Comparison of ENCODE assay signal across 8 cellular contexts in the genomic region with DNA sequence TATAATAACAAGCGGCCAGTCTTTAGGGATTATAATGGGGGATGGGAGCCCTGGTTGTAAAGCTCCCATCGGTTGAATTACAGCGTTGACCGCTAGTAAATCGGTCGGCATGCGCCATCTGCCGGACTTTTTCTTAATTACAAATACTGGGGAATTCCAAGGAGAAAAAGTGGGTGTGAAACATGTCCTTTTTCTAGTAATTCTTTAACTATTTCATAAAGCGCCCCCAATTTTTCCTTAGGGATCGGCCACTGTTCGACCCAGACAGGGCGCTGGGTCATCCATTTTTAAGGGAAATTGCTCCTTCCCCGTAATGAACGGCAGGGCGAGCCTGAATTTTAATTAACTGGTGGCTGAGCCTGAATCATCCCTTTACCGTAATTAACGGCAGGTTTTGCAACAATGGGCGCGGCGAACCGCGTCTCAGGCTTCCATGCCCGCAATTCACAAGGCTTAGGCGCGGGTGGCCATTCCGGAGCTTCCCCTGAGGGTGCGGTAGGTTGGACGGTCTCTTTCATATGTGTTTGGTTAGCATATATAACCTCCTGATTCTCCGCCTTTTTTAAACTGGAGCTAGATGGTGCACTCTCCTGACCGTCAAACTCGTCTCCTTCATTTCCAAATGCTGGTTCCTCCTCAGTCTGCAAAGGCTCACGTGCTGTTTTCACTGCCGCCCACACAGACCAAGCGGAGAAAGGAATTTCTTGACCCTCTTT. TPM values are rescaled to one million over a fixed set of nuclear protein-coding genes. Genes with fewer than 3 reads are reported as not detected.
DNase-seq lines count a peak whose midpoint lies in the region; ATAC-seq and TF ChIP-seq lines count a peak whose summit lies in the region.

No MANE protein-coding gene starts in this region.

- no peaks in the 10 kb centered on the region for H3K79me1 ChIP-seq in H9 (ENCODE audit: insufficient read depth, low read depth, low read length, poor library complexity, severe bottlenecking)

- H3K4me3 ChIP-seq in AG04450 (ENCODE audit: low read depth, low read length) (peak overlapping the region; percentile 51), ectodermal cell (ENCODE audit: insufficient read depth, low read depth, low read length) (peak overlapping the region; percentile 20), right lobe of liver (no peak overlapping the region)

- H2AFZ ChIP-seq in H9 (ENCODE audit: low read length) = peak overlapping the region; percentile 65

- H3K4me3 Mint-ChIP-seq in H9 = peak overlapping the region; percentile 64 to 70

- no peak overlapping the region for H3K56ac ChIP-seq in H9 (ENCODE audit: insufficient read length, low read depth, low read length)

- 0 out of 2 replicates have a peak, but pooled peaks cover 2% of the 10 kb centered on the region for H3K4me1 ChIP-seq in H9 (ENCODE audit: insufficient read depth, low read length)
- H3K4me1 ChIP-seq in ectodermal cell (ENCODE audit: control insufficient read depth, insufficient read depth, low read length) = peaks cover 3% of the 10 kb centered on the region
- H3K4me1 ChIP-seq in right lobe of liver = peaks cover 0 to 5% (median 2%) of the 10 kb centered on the region in 4 donors

- H3K4me2 ChIP-seq in H9 (ENCODE audit: insufficient read depth, insufficient read length, low read length) = peak overlapping the region; percentile 70

- H3K27me3 Mint-ChIP-seq in H9 (ENCODE audit: low read depth) = peaks cover 30% of the 10 kb centered on the region

- H3K14ac ChIP-seq in H9 (ENCODE audit: insufficient read depth, low read length) = peak overlapping the region; percentile 74; the same call in 1 of the 2 replicates

- no peaks in the 10 kb centered on the region for H3K79me2 ChIP-seq in H9 (ENCODE audit: insufficient read depth, low read length)

- CTCF ChIA-PET in AG04450 (lab: Charles Lee) = interaction anchor here (0.5 to 4.6 kb wide), 32 partner anchors 10 to 700 kb away, joined by 3 to 191 read pairs (median 4); a partner anchor contains a TSS

- peak overlapping the region; percentile 92 for H2BK20ac ChIP-seq in H9 (ENCODE audit: low read depth, low read length, poor library complexity, severe bottlenecking)

- TF ChIP-seq CTCF in AG04450 (IDR thresholded peaks at IDR 0.05; ENCODE audit: low read depth, low read length) (peak; percentile 62), H9 (conservative IDR thresholded peaks at IDR 0.05) (peak; percentile 70), right lobe of liver (IDR thresholded peaks at IDR 0.05) (peak; percentile 48 to 64 (median 54))

- H3K27ac Mint-ChIP-seq in H9 = no peak overlapping the region

- no peak overlapping the region for H4K8ac ChIP-seq in H9 (replicated peaks; ENCODE audit: insufficient read length, low read depth, low read length)

- H3K27me3 ChIP-seq in AG04450 (ENCODE audit: control insufficient read depth, insufficient read depth, low read length) (peaks cover 2% of the 10 kb centered on the region), H9 (ENCODE audit: insufficient read depth, low read length) (no peaks in the 10 kb centered on the region; the same call in 1 of the 2 replicates), ectodermal cell (ENCODE audit: control insufficient read depth, insufficient read depth, low read length, poor library complexity, severe bottlenecking) (peaks cover 9% of the 10 kb centered on the region), right lobe of liver (no peaks in the 10 kb centered on the region)

- H2BK12ac ChIP-seq in H9 (ENCODE audit: insufficient read length, low read depth, low read length) = no peak overlapping the region

- no peak overlapping the region for H2AK5ac ChIP-seq in H9 (ENCODE audit: insufficient read length, low read length)

- no peaks in the 10 kb centered on the region for H4K20me1 ChIP-seq in H9 (ENCODE audit: control insufficient read depth, insufficient read depth, insufficient read length)

- no peak overlapping the region for H2BK15ac ChIP-seq in H9 (ENCODE audit: low read depth, low read length)

- no peaks in the 10 kb centered on the region for H3K36me3 ChIP-seq in ectodermal cell (ENCODE audit: control insufficient read depth, insufficient read depth, low read length)
- H3K36me3 ChIP-seq in right lobe of liver = no peaks in the 10 kb centered on the region

- peaks cover 11 to 14% of the 10 kb centered on the region in 2 experiments for H3K4me1 Mint-ChIP-seq in H9

- no peak overlapping the region for H3K23ac ChIP-seq in H9 (ENCODE audit: insufficient read length, low read depth, low read length)

- WGBS in H9 (ENCODE audit: extremely low coverage, insufficient read length, low lambda C conversion rate) = no CpG with 5 or more reads among the region's 34 CpGs
- WGBS in ectodermal cell, 2 experiments = 3 to 4% methylated on average over 33 to 34 of the region's 34 CpGs
- WGBS in right lobe of liver (ENCODE audit: insufficient coverage, low coverage, low lambda C conversion rate, missing lambda C conversion rate) = 3% methylated on average over 32 of the region's 34 CpGs

- H3K36me3 Mint-ChIP-seq in H9 (ENCODE audit: insufficient read depth in 1 of 3, low read depth in 3 of 3) = peaks cover 6 to 25% (median 9%) of the 10 kb centered on the region in 3 experiments

- intact Hi-C loops in right lobe of liver (cut with DNase I) = loop anchor here (5.0 to 10.0 kb wide), 3 partner anchors 115 to 232 kb away; a partner anchor contains a TSS

- peak overlapping the region; percentile 19 for H2BK120ac ChIP-seq in H9 (ENCODE audit: low read depth, low read length, poor library complexity, severe bottlenecking)

- POLR2A ChIA-PET in AG04450 (lab: Yijun Ruan, JAX) = interaction anchor here (0.6 to 1.5 kb wide), 5 partner anchors 104 to 231 kb away, joined by 4 to 9 read pairs (median 7); a partner anchor contains a TSS

- peaks cover 7% of the 10 kb centered on the region for H3K23me2 ChIP-seq in H9 (ENCODE audit: insufficient read length, low read depth, low read length, poor library complexity, severe bottlenecking)

- peak; percentile 90 to 98 (median 96) for ATAC-seq in right lobe of liver
- no peak for ATAC-seq in GM18870 (IDR thresholded peaks at IDR 0.05; ENCODE audit: unreplicated experiment)

- H4K5ac ChIP-seq in H9 (ENCODE audit: insufficient read length, low read depth, low read length) = no peak overlapping the region

- H3K4ac ChIP-seq in H9 (ENCODE audit: low read depth, low read length) = no peak overlapping the region

- H3K18ac ChIP-seq in H9 (ENCODE audit: insufficient read length, low read depth, low read length) = peak overlapping the region; percentile 79

- H3K9me3 Mint-ChIP-seq in H9 = peaks cover 25 to 28% of the 10 kb centered on the region in 2 experiments

- no peak overlapping the region for H2BK5ac ChIP-seq in H9 (ENCODE audit: insufficient read length, low read length)

- no peak for TF ChIP-seq POLR2A in right lobe of liver (IDR thresholded peaks at IDR 0.05)

- DNase-seq in AG04450 (ENCODE audit: low read depth, low spot score) (peak; percentile 55), H9 (peak; percentile 66), NCI-H510A treated with DMSO at 0.1 percent for 48 hours (lab: John Stamatoyannopoulos, UW) (peak; percentile 45), right lobe of liver (peak; percentile 62 to 75 (median 62))
- DNase-seq in activated CD4-positive, alpha-beta T cell treated with anti-CD3 and anti-CD28 coated beads, Interleukin-2, amount 50 U/mL, for 24 hours (ENCODE audit: low read depth in 1 of 2, low spot score in 1 of 2) = peak; percentile 37 to 67
- DNase-seq in stimulated activated CD4-positive, alpha-beta T cell treated with anti-CD3 and anti-CD28 coated beads, Interleukin-4, amount 100 ng/mL, for 24 hours = peak; percentile 74

- H3T11ph ChIP-seq in H9 (ENCODE audit: low read length) = no peak overlapping the region

- H3K9me3 ChIP-seq in AG04450 (ENCODE audit: control insufficient read depth, insufficient read depth, low read length) = peaks cover 14% of the 10 kb centered on the region
- H3K9me3 ChIP-seq in H9 (ENCODE audit: control insufficient read depth, low read depth, low read length) = no peaks in the 10 kb centered on the region
- H3K9me3 ChIP-seq in ectodermal cell (ENCODE audit: control insufficient read depth, low read length) = no peaks in the 10 kb centered on the region
- no peaks in the 10 kb centered on the region for H3K9me3 ChIP-seq in right lobe of liver

- H3K27ac ChIP-seq in AG04450 (ENCODE audit: low read depth, low read length) (no peak overlapping the region), H9 (ENCODE audit: insufficient read length, low read depth, low read length) (no peak overlapping the region), ectodermal cell (ENCODE audit: insufficient read depth, low read depth, low read length, poor library complexity, severe bottlenecking) (no peak overlapping the region), right lobe of liver (no peak overlapping the region)

- H4K91ac ChIP-seq in H9 (ENCODE audit: insufficient read length, low read depth, low read length) = no peak overlapping the region

- H3K9ac ChIP-seq in H9 (ENCODE audit: extremely low read depth, insufficient read length, low read length) = no peak overlapping the region

RNA-seq across cellular contexts. Expression of a gene that starts 30.2 kb away (rescaled TPM):
- polyA plus RNA-seq in AG04450 (2011; rRNA removed) = 6.7 and 9.1 TPM in 2 replicates
- 9.6 and 20.1 TPM in 2 replicates for polyA minus RNA-seq in AG04450 (2011; rRNA and poly(A)+ RNA removed)
- total RNA-seq in H9 (2021) = 7.1 and 7.8 TPM in 2 replicates
- polyA plus RNA-seq in ectodermal cell (2013, experiment 1 of 4) = 13.6 TPM
- polyA plus RNA-seq in ectodermal cell (2013, experiment 2 of 4) = 15.8 TPM
- polyA plus RNA-seq in ectodermal cell (2013, experiment 3 of 4) = 11.1 TPM
- 11.9 TPM for polyA plus RNA-seq in ectodermal cell (2013, experiment 4 of 4)
- total RNA-seq in right lobe of liver = 1 to 10 TPM; 3.7 to 6.3 (median 4.9) TPM

RNA-seq across cellular contexts. Expression of a gene that starts 36.8 kb away (rescaled TPM):
- polyA plus RNA-seq in AG04450 (2011; rRNA removed) = not detected in 2 replicates
- not detected in 2 replicates for polyA minus RNA-seq in AG04450 (2011; rRNA and poly(A)+ RNA removed)
- total RNA-seq in H9 (2021) (not detected in 2 replicates), right lobe of liver (10 to 100 TPM; 12.8 to 64.8 (median 20.8) TPM)
- not detected for polyA plus RNA-seq in ectodermal cell (2013, experiment 1 of 4)
- not detected for polyA plus RNA-seq in ectodermal cell (2013, experiment 2 of 4)
- polyA plus RNA-seq in ectodermal cell (2013, experiment 3 of 4) = not detected
- polyA plus RNA-seq in ectodermal cell (2013, experiment 4 of 4) = not detected

RNA-seq across cellular contexts. Expression of a gene that starts 52.5 kb away (rescaled TPM):
- polyA plus RNA-seq in AG04450 (2011; rRNA removed) = not detected in 2 replicates
- polyA minus RNA-seq in AG04450 (2011; rRNA and poly(A)+ RNA removed) = not detected in 2 replicates
- total RNA-seq in H9 (2021) (not detected in 2 replicates), right lobe of liver (1 to 10 TPM in 4 of 6 experiments, under 1 TPM in 2; 0.42 to 6.7 (median 2.8) TPM)
- not detected for polyA plus RNA-seq in ectodermal cell (2013, experiment 1 of 4)
- not detected for polyA plus RNA-seq in ectodermal cell (2013, experiment 2 of 4)
- not detected for polyA plus RNA-seq in ectodermal cell (2013, experiment 3 of 4)
- not detected for polyA plus RNA-seq in ectodermal cell (2013, experiment 4 of 4)

Comparison
In these comparisons a context has a peak if more than half of its experiments do, and no peak if none do; other contexts are left out.
1. H3K4me3 ChIP-seq: peak in AG04450 (single experiment) and ectodermal cell (single experiment); none in right lobe of liver (0 of 3).
2. RNA of a gene that starts 36.8 kb away (total RNA-seq): 12.8 to 64.8 TPM in right lobe of liver; not detected in H9; every median in the first group is over 10 times any median in the second.
3. Peak in every context shown above with its lines, with median percentiles within 50 percentile points of each other: DNase-seq and CTCF ChIP-seq.